Comparison of ENCODE assay signal across 8 cellular contexts in genomic region chr19:660793-661426, GRCh38. TPM values are rescaled to one million over a fixed set of nuclear protein-coding genes. Genes with fewer than 3 reads are reported as not detected.
A peak's percentile ranks its signal among the peaks of the same experiment; 100 is the strongest.
DNase-seq lines count a peak whose midpoint lies in the region; ATAC-seq and TF ChIP-seq lines count a peak whose summit lies in the region.

No MANE protein-coding gene starts in this region.

- TF ChIP-seq POLR2A in Peyer's patch (IDR thresholded peaks at IDR 0.05) (peak; percentile 91 to 92), ovary (IDR thresholded peaks at IDR 0.05) (no peak)

- CTCF ChIA-PET in Calu3 (lab: Charles Lee) = interaction anchor here (0.6 kb wide), 1 partner anchor 121 kb away, joined by 5 read pairs; no protein-coding TSS in a partner anchor

- DNase-seq in Calu3 (no peak), Peyer's patch (peak; percentile 42 to 91 (median 90)), epithelial cell of proximal tubule (ENCODE audit: low read depth) (no peak), ovary (no peak), NOMO-1 (lab: John Stamatoyannopoulos, UW; ENCODE audit: unreplicated experiment in 2 of 2) (no peak)
- no peak for DNase-seq in stimulated activated CD4-positive, alpha-beta T cell treated with anti-CD3 and anti-CD28 coated beads, Interleukin-15, amount 100 ng/mL, for 24 hours

- H3K4me3 ChIP-seq in Peyer's patch = peak overlapping the region; percentile 96 to 100 (median 98)
- peak overlapping the region; percentile 93 for H3K4me3 ChIP-seq in epithelial cell of proximal tubule (ENCODE audit: low read depth, low read length)
- H3K4me3 ChIP-seq in ovary = peak overlapping the region; percentile 86

- H3K4me1 Mint-ChIP-seq in Calu3 (ENCODE audit: low read depth, unreplicated experiment) = peaks cover 11% of the 10 kb centered on the region

- H3K27me3 ChIP-seq in Peyer's patch = no peaks in the 10 kb centered on the region
- H3K27me3 ChIP-seq in ovary = no peaks in the 10 kb centered on the region

- no peaks in the 10 kb centered on the region for H3K9me3 Mint-ChIP-seq in Calu3 (ENCODE audit: low read depth, unreplicated experiment)

- WGBS in ovary, 3 donors = 23 to 45% (median 30%) methylated on average over 16 to 20 of the region's 20 CpGs

- H3K4me3 Mint-ChIP-seq in Calu3 (ENCODE audit: low read depth, unreplicated experiment) = peak overlapping the region; percentile 75

- TF ChIP-seq EP300 in ovary (IDR thresholded peaks at IDR 0.05) = no peak

- no peak for ATAC-seq in GM19023 (IDR thresholded peaks at IDR 0.05; ENCODE audit: unreplicated experiment)
- ATAC-seq in GM21529 (IDR thresholded peaks at IDR 0.05; ENCODE audit: unreplicated experiment) = no peak

- intact Hi-C loops in Calu3 (cut with micrococcal nuclease; ENCODE audit: unreplicated experiment) (no loop called here), ovary (cut with DNase I) (loop anchor here in 2 of 4 donors (5.0 to 10.0 kb wide), 2 partner anchors 71 to 234 kb away; partner anchors contain the start of genes MED16 (in 1 of the 2) and RNU6-9 (in 1 of the 2))

- H3K4me1 ChIP-seq in Peyer's patch (peaks cover 4 to 68% (median 43%) of the 10 kb centered on the region in 4 donors), ovary (ENCODE audit: insufficient read depth) (peaks cover 33% of the 10 kb centered on the region)

- TF ChIP-seq CTCF in Calu3 (IDR thresholded peaks at IDR 0.05; ENCODE audit: unreplicated experiment) (no peak), Peyer's patch (IDR thresholded peaks at IDR 0.05) (no peak), epithelial cell of proximal tubule (conservative IDR thresholded peaks at IDR 0.05; ENCODE audit: low read depth, low read length) (no peak), ovary (IDR thresholded peaks at IDR 0.05) (no peak)

- BruUV-seq in Calu3 (replicated peaks; lab: Mats Ljungman, UMichigan) = no TSS peak

- peaks cover 36% of the 10 kb centered on the region for H3K36me3 Mint-ChIP-seq in Calu3 (ENCODE audit: insufficient read depth, unreplicated experiment)

- H3K9me3 ChIP-seq in Peyer's patch (no peaks in the 10 kb centered on the region), ovary (no peaks in the 10 kb centered on the region)

- H3K27ac Mint-ChIP-seq in Calu3 (ENCODE audit: unreplicated experiment) = peak overlapping the region; percentile 23

- peaks cover 0 to 7% (median 0%) of the 10 kb centered on the region in 3 donors for H3K36me3 ChIP-seq in Peyer's patch
- H3K36me3 ChIP-seq in ovary = no peaks in the 10 kb centered on the region

- H3K27me3 Mint-ChIP-seq in Calu3 (ENCODE audit: unreplicated experiment) = no peaks in the 10 kb centered on the region

- peak overlapping the region; percentile 94 to 99 (median 98) for H3K27ac ChIP-seq in Peyer's patch
- H3K27ac ChIP-seq in ovary = peak overlapping the region; percentile 4 to 25

RNA-seq across cellular contexts. Expression of gene RNF126, which starts 2.1 kb away (rescaled TPM):
- total RNA-seq in Calu3 (2022) = 44.8 and 46.4 TPM in 2 replicates
- total RNA-seq in Peyer's patch = 100 to 1,000 TPM in 3 of 4 donors, 10 to 100 TPM in 1; 83.3 to 119 (median 115) TPM
- 102 and 161 TPM in 2 replicates for total RNA-seq in epithelial cell of proximal tubule
- 10 to 100 TPM; 26.6 to 52.2 (median 34.5) TPM for total RNA-seq in ovary
- polyA plus RNA-seq in ovary = 10 to 100 TPM in 1 of 2 donors, 1 to 10 TPM in 1; 1.5 to 29.4 TPM

RNA-seq across cellular contexts. Expression of gene FSTL3, which starts 15.3 kb away (rescaled TPM):
- 6.9 and 7.1 TPM in 2 replicates for total RNA-seq in Calu3 (2022)
- total RNA-seq in Peyer's patch = 10 to 100 TPM; 13.8 to 94.9 (median 34.9) TPM
- total RNA-seq in epithelial cell of proximal tubule = 199 and 483 TPM in 2 replicates
- 100 to 1,000 TPM in 1 of 7 donors, 10 to 100 TPM in 6; 21.3 to 141 (median 45.7) TPM for total RNA-seq in ovary
- 10 to 100 TPM; 16.9 to 22.6 TPM for polyA plus RNA-seq in ovary

RNA-seq across cellular contexts. Expression of gene FGF22, which starts 21.2 kb away (rescaled TPM):
- total RNA-seq in Calu3 (2022) (0.24 and 0.39 TPM in 2 replicates), Peyer's patch (not detected), epithelial cell of proximal tubule (0.29 TPM in 1 of 2 replicates, not detected in the other), ovary (1 to 10 TPM in 6 of 7 donors, under 1 TPM in 1; 0.23 to 4.4 (median 2.2) TPM)
- polyA plus RNA-seq in ovary = 1 to 10 TPM in 1 of 2 donors, not detected in 1; 4.2 TPM

RNA-seq across cellular contexts. Expression of gene POLRMT, which starts 27.6 kb away (rescaled TPM):
- 51.4 and 57.5 TPM in 2 replicates for total RNA-seq in Calu3 (2022)
- 100 to 1,000 TPM in 1 of 4 donors, 10 to 100 TPM in 3; 33.8 to 119 (median 70.5) TPM for total RNA-seq in Peyer's patch
- total RNA-seq in epithelial cell of proximal tubule = 37.9 and 60.0 TPM in 2 replicates
- total RNA-seq in ovary = 10 to 100 TPM; 19.9 to 52.3 (median 43.9) TPM
- polyA plus RNA-seq in ovary = 10 to 100 TPM; 13.5 to 39.6 TPM

RNA-seq across cellular contexts. Expression of gene PRSS57, which starts 34.3 kb away (rescaled TPM):
- total RNA-seq in Calu3 (2022) = not detected in 2 replicates
- total RNA-seq in Peyer's patch = not detected
- total RNA-seq in epithelial cell of proximal tubule = not detected in 2 replicates
- under 1 TPM in 1 of 7 donors, not detected in 6; 0.33 TPM for total RNA-seq in ovary
- under 1 TPM in 1 of 2 donors, not detected in 1; 0.07 TPM for polyA plus RNA-seq in ovary

Comparison
In these comparisons a context has a peak if more than half of its experiments do, and no peak if none do; other contexts are left out.
1. DNase-seq: peak in Peyer's patch (3 of 3); none in Calu3 (single experiment), epithelial cell of proximal tubule (single experiment), ovary (0 of 5), NOMO-1 (0 of 2) and stimulated activated CD4-positive, alpha-beta T cell treated with anti-CD3 and anti-CD28 coated beads, Interleukin-15, amount 100 ng/mL, for 24 hours (single experiment).
2. Peak in every context shown above with its lines, with median percentiles within 50 percentile points of each other: H3K4me3 ChIP-seq.